8 cellular contexts compared by ENCODE assay signal in genomic region chr14:39107624-39108023, GRCh38. TPM values are rescaled to one million over a fixed set of nuclear protein-coding genes. Genes with fewer than 3 reads are reported as not detected.
DNase-seq lines count a peak whose midpoint lies in the region.

No MANE protein-coding gene starts in this region.

- peak; percentile 61 for DNase-seq in ELR (ENCODE audit: low read depth)
- DNase-seq in HCEC 1CT = peak; percentile 38
- DNase-seq in NCI-H446 treated with DMSO at 0.1 percent for 48 hours (lab: John Stamatoyannopoulos, UW) = peak; percentile 10
- DNase-seq in dermis blood vessel endothelial cell = peak; percentile 69
- peak; percentile 69 for DNase-seq in renal cortical epithelial cell (ENCODE audit: low read depth)
- no peak for DNase-seq in NCI-H2029 (lab: John Stamatoyannopoulos, UW)
- no peak for DNase-seq in stimulated activated CD4-positive, alpha-beta T cell treated with anti-CD3 and anti-CD28 coated beads, Interleukin-4, amount 100 ng/mL, for 1 hour
- DNase-seq in NCI-H1436 treated with DMSO at 0.1 percent for 48 hours (lab: John Stamatoyannopoulos, UW) = no peak

RNA-seq across cellular contexts. Expression of gene SEC23A, which starts 4.6 kb away (rescaled TPM):
- 366 and 370 TPM in 2 replicates for total RNA-seq in dermis blood vessel endothelial cell
- total RNA-seq in renal cortical epithelial cell = 206 and 564 TPM in 2 replicates

RNA-seq across cellular contexts. Expression of gene GEMIN2, which starts 6.5 kb away (rescaled TPM):
- total RNA-seq in dermis blood vessel endothelial cell (35.2 and 39.0 TPM in 2 replicates), renal cortical epithelial cell (34.5 and 55.4 TPM in 2 replicates)

Comparison
In these comparisons a context has a peak if more than half of its experiments do, and no peak if none do; other contexts are left out.
1. DNase-seq: peak in ELR (single experiment), HCEC 1CT (single experiment), NCI-H446 treated with DMSO at 0.1 percent for 48 hours (single experiment), dermis blood vessel endothelial cell (single experiment) and renal cortical epithelial cell (single experiment); none in NCI-H2029 (single experiment), stimulated activated CD4-positive, alpha-beta T cell treated with anti-CD3 and anti-CD28 coated beads, Interleukin-4, amount 100 ng/mL, for 1 hour (single experiment) and NCI-H1436 treated with DMSO at 0.1 percent for 48 hours (single experiment).